Comparison of ENCODE assay signal across 8 cellular contexts in the genomic region with DNA sequence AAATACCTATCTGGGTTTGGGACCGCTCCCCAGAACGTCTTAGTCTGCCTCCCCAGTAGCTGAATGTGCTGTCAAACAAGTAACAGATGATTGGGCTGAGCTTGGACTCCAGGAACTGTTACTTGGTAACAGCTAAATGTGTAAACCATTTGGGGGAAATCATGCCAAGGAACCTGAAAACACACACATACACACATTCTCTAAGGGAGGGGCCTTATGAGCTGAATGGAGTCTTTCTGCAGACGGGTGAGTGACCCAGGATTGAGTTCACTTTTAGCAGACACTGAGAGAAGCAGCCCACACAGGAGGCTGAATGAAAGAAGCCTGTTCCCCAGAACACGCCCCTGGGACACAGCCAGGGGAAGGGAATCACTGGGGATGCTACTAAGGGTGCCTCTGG. TPM values are rescaled to one million over a fixed set of nuclear protein-coding genes. Genes with fewer than 3 reads are reported as not detected.
A peak's percentile ranks its signal among the peaks of the same experiment; 100 is the strongest.
DNase-seq lines count a peak whose midpoint lies in the region; ATAC-seq and TF ChIP-seq lines count a peak whose summit lies in the region.

No MANE protein-coding gene starts in this region.

- no peak for TF ChIP-seq POLR2A in heart left ventricle (IDR thresholded peaks at IDR 0.05)

- H3K9me3 ChIP-seq in heart left ventricle (no peaks in the 10 kb centered on the region), iPS-20b (ENCODE audit: insufficient read depth, low read depth, low read length) (no peaks in the 10 kb centered on the region), stomach smooth muscle (ENCODE audit: control insufficient read depth in 2 of 2, low read length in 2 of 2) (no peaks in the 10 kb centered on the region)

- intact Hi-C loops in heart left ventricle (cut with DNase I) (loop anchor here in 1 of 10 donors (2.0 kb wide), 1 partner anchor 52 kb away; a partner anchor contains a TSS), cardiac septum (cut with DNase I) (loop anchor here (10.0 kb wide), 1 partner anchor 62 kb away; no protein-coding TSS in a partner anchor)
- intact Hi-C loops in activated T-helper 2 cell treated with anti-CD3 and anti-CD28 coated beads, Interferon-gamma antibody, Interleukin-2, Interleukin-4, amounts not matched to agents 10 μg/mL and 5 μg/mL and 100 μg/mL, durations not matched to agents 14 hours and 24 hours and 36 hours (cut with micrococcal nuclease) = no loop called here

- H3K27me3 ChIP-seq in heart left ventricle (no peaks in the 10 kb centered on the region), iPS-20b (ENCODE audit: insufficient read depth, low read length) (no peaks in the 10 kb centered on the region), stomach smooth muscle (ENCODE audit: control insufficient read depth in 1 of 2, insufficient read depth in 2 of 2, low read length in 2 of 2) (no peaks in the 10 kb centered on the region)

- WGBS in heart left ventricle, 4 donors = 36 to 57% (median 49%) methylated on average over 4 of the region's 4 CpGs

- H3K4me1 ChIP-seq in heart left ventricle (peaks cover 0 to 38% (median 29%) of the 10 kb centered on the region in 12 donors), iPS-20b (ENCODE audit: insufficient read depth, low read length) (peaks cover 25% of the 10 kb centered on the region; the same call in 1 of the 2 replicates), stomach smooth muscle (ENCODE audit: control insufficient read depth, insufficient read depth, low read length) (peaks cover 35% of the 10 kb centered on the region)

- H3K4me3 ChIP-seq in heart left ventricle (peak overlapping the region in 9 of 12 donors; percentile 69 to 100 (median 92)), iPS-20b (ENCODE audit: low read length) (peak overlapping the region; percentile 97), stomach smooth muscle (ENCODE audit: low read length in 2 of 2) (peak overlapping the region in 1 of 2 donors; percentile 93)

- DNase-seq in heart left ventricle (no peak), cardiac septum (ENCODE audit: low spot score) (no peak)
- DNase-seq in activated T-helper 2 cell treated with anti-CD3 and anti-CD28 coated beads, Interferon-gamma antibody, Interleukin-2, Interleukin-4, amounts not matched to agents 10 μg/mL and 5 μg/mL and 100 μg/mL, durations not matched to agents 14 hours and 24 hours and 36 hours (ENCODE audit: low spot score) = no peak
- DNase-seq in NK-92 treated with Interleukin-12 subunit alpha and Interleukin-12 subunit beta, amount 100 ng/mL, for 24 hours (lab: John Stamatoyannopoulos, UW) = no peak

- H3K9me3 Mint-ChIP-seq in activated T-helper 2 cell treated with anti-CD3 and anti-CD28 coated beads, Interferon-gamma antibody, Interleukin-2, Interleukin-4, amounts not matched to agents 10 μg/mL and 5 μg/mL and 100 μg/mL, durations not matched to agents 14 hours and 24 hours and 36 hours = no peaks in the 10 kb centered on the region

- H3K36me3 ChIP-seq in heart left ventricle = peaks cover 0 to 17% (median 15%) of the 10 kb centered on the region in 9 donors
- peaks cover 28% of the 10 kb centered on the region for H3K36me3 ChIP-seq in iPS-20b (ENCODE audit: insufficient read depth, low read depth, low read length)
- H3K36me3 ChIP-seq in stomach smooth muscle (ENCODE audit: control insufficient read depth in 2 of 2, insufficient read depth in 2 of 2, low read length in 2 of 2) = peaks cover 12% of the 10 kb centered on the region in 2 donors

- peaks cover 39% of the 10 kb centered on the region for H3K36me3 Mint-ChIP-seq in activated T-helper 2 cell treated with anti-CD3 and anti-CD28 coated beads, Interferon-gamma antibody, Interleukin-2, Interleukin-4, amounts not matched to agents 10 μg/mL and 5 μg/mL and 100 μg/mL, durations not matched to agents 14 hours and 24 hours and 36 hours (ENCODE audit: low read depth)

- peaks cover 42% of the 10 kb centered on the region for H3K4me1 Mint-ChIP-seq in activated T-helper 2 cell treated with anti-CD3 and anti-CD28 coated beads, Interferon-gamma antibody, Interleukin-2, Interleukin-4, amounts not matched to agents 10 μg/mL and 5 μg/mL and 100 μg/mL, durations not matched to agents 14 hours and 24 hours and 36 hours (ENCODE audit: low read depth)

- no peak for ATAC-seq in heart left ventricle
- ATAC-seq in GM21737 (IDR thresholded peaks at IDR 0.05; ENCODE audit: unreplicated experiment) = no peak
- no peak for ATAC-seq in GM19452 (IDR thresholded peaks at IDR 0.05; ENCODE audit: unreplicated experiment)

- H3K9ac ChIP-seq in iPS-20b (ENCODE audit: low read depth, low read length) = peak overlapping the region; percentile 98; the same call in 1 of the 2 replicates
- peak overlapping the region in 1 of 2 donors; percentile 21 for H3K9ac ChIP-seq in stomach smooth muscle (ENCODE audit: low read length in 2 of 2)

- no peak for TF ChIP-seq CTCF in heart left ventricle (IDR thresholded peaks at IDR 0.05)

- H3K27ac Mint-ChIP-seq in activated T-helper 2 cell treated with anti-CD3 and anti-CD28 coated beads, Interferon-gamma antibody, Interleukin-2, Interleukin-4, amounts not matched to agents 10 μg/mL and 5 μg/mL and 100 μg/mL, durations not matched to agents 14 hours and 24 hours and 36 hours = peak overlapping the region; percentile 89

- peak overlapping the region; percentile 95 for H3K4me3 Mint-ChIP-seq in activated T-helper 2 cell treated with anti-CD3 and anti-CD28 coated beads, Interferon-gamma antibody, Interleukin-2, Interleukin-4, amounts not matched to agents 10 μg/mL and 5 μg/mL and 100 μg/mL, durations not matched to agents 14 hours and 24 hours and 36 hours (ENCODE audit: low read depth)

- H3K27ac ChIP-seq in heart left ventricle (peak overlapping the region in 4 of 12 donors; percentile 83 to 94 (median 88)), iPS-20b (ENCODE audit: low read length) (no peak overlapping the region), stomach smooth muscle (ENCODE audit: low read length) (peak overlapping the region; percentile 77)

- H3K27me3 Mint-ChIP-seq in activated T-helper 2 cell treated with anti-CD3 and anti-CD28 coated beads, Interferon-gamma antibody, Interleukin-2, Interleukin-4, amounts not matched to agents 10 μg/mL and 5 μg/mL and 100 μg/mL, durations not matched to agents 14 hours and 24 hours and 36 hours (ENCODE audit: low read depth) = no peaks in the 10 kb centered on the region

RNA-seq across cellular contexts. Expression of a gene that starts 1.6 kb away (rescaled TPM):
- total RNA-seq in heart left ventricle (10 to 100 TPM; 18.2 to 55.5 (median 34.7) TPM), cardiac septum (33.6 TPM)
- 10 to 100 TPM in 1 of 2 donors, 1 to 10 TPM in 1; 8.3 to 39.7 TPM for polyA plus RNA-seq in heart left ventricle
- 223 and 232 TPM in 2 replicates for total RNA-seq in activated T-helper 2 cell treated with anti-CD3 and anti-CD28 coated beads, Interferon-gamma antibody, Interleukin-2, Interleukin-4, amounts not matched to agents 10 μg/mL and 5 μg/mL and 100 μg/mL, durations not matched to agents 14 hours and 24 hours and 36 hours

RNA-seq across cellular contexts. Expression of a gene that starts 13.2 kb away (rescaled TPM):
- total RNA-seq in heart left ventricle (under 1 TPM in 8 of 9 donors, not detected in 1; 0.38 to 0.96 (median 0.73) TPM), cardiac septum (0.54 TPM)
- polyA plus RNA-seq in heart left ventricle = 1 to 10 TPM in 1 of 2 donors, under 1 TPM in 1; 0.69 to 1.2 TPM
- 0.50 and 0.85 TPM in 2 replicates for total RNA-seq in activated T-helper 2 cell treated with anti-CD3 and anti-CD28 coated beads, Interferon-gamma antibody, Interleukin-2, Interleukin-4, amounts not matched to agents 10 μg/mL and 5 μg/mL and 100 μg/mL, durations not matched to agents 14 hours and 24 hours and 36 hours

RNA-seq across cellular contexts. Expression of a gene that starts 49.4 kb away (rescaled TPM):
- total RNA-seq in heart left ventricle = 10 to 100 TPM; 23.3 to 49.1 (median 27.5) TPM
- polyA plus RNA-seq in heart left ventricle = 10 to 100 TPM; 19.3 to 31.6 TPM
- total RNA-seq in cardiac septum = 24.2 TPM
- total RNA-seq in activated T-helper 2 cell treated with anti-CD3 and anti-CD28 coated beads, Interferon-gamma antibody, Interleukin-2, Interleukin-4, amounts not matched to agents 10 μg/mL and 5 μg/mL and 100 μg/mL, durations not matched to agents 14 hours and 24 hours and 36 hours = 71.8 and 77.3 TPM in 2 replicates

RNA-seq across cellular contexts. Expression of a gene that starts 52.0 kb away (rescaled TPM):
- total RNA-seq in heart left ventricle (1 to 10 TPM; 2.3 to 5.9 (median 3.6) TPM), cardiac septum (5.1 TPM)
- 1 to 10 TPM; 1.1 to 1.9 TPM for polyA plus RNA-seq in heart left ventricle
- total RNA-seq in activated T-helper 2 cell treated with anti-CD3 and anti-CD28 coated beads, Interferon-gamma antibody, Interleukin-2, Interleukin-4, amounts not matched to agents 10 μg/mL and 5 μg/mL and 100 μg/mL, durations not matched to agents 14 hours and 24 hours and 36 hours = 44.3 and 46.0 TPM in 2 replicates
